9 cellular contexts compared by ENCODE assay signal in the genomic region with DNA sequence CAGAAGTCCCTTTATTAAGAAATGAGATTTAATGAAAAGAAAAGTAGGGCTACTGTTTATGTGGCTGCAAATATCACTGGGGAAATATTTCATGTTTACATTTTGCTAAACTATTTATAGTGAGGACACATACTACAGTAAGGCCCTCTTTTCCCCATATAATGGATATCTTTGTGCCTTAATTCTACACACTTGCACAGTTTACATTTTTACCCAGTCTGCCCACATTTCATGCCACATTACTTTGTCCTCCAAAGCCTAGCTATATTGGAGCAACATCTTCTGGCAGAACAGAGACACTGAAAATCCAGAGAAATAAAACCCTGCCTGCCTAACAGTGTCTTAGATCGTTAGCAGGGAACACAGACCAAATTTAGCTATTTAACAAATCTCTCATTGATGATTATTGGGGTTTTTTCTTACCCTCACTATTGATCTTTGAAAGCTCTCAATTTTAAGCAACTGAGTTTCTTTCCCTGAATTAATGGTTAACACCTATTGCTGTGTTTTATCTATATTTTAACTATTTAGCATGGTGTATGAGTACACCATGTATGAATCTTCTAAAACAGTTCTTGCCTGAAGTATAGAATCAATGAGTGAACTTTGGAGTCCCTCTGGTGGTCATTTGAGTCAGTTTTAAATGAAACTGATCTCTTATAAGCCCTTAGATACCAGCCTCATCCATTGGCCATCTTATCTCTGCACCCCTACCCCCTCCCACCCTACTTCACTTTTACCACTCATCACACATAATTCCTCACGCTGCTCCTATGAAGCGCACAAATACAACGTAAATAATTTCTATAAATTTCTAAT.
A peak's percentile ranks its signal among the peaks of the same experiment; 100 is the strongest.
DNase-seq lines count a peak whose midpoint lies in the region; ATAC-seq and TF ChIP-seq lines count a peak whose summit lies in the region.
"Had no signal": no experiment of that assay in that cellular context is flagged by ENCODE, and none has a peak within 500 bp of the region (broad histone marks: within the 10 kb centered on the region; RNA-seq: fewer than 3 reads in every experiment).

No MANE protein-coding gene starts in this region.

- peaks cover 25% of the 10 kb centered on the region for H3K4me1 Mint-ChIP-seq in progenitor cell of endocrine pancreas (ENCODE audit: low read depth)

- no peak overlapping the region for H3K4me3 ChIP-seq in epithelial cell of esophagus (ENCODE audit: low read length)
- H3K4me3 ChIP-seq: thoracic aorta had no signal

- DNase-seq in NCI-H526 treated with DMSO at 0.1 percent for 48 hours (lab: John Stamatoyannopoulos, UW) (peak; percentile 59), epithelial cell of esophagus (ENCODE audit: low read depth) (peak; percentile 67), progenitor cell of endocrine pancreas (ENCODE audit: low spot score, unreplicated experiment) (no peak), NCI-H226 (no peak), KG1 (lab: John Stamatoyannopoulos, UW) (no peak)

- H3K9me3 Mint-ChIP-seq in progenitor cell of endocrine pancreas (ENCODE audit: low read depth): no peaks in the 10 kb centered on the region

- no peak overlapping the region for H3K27ac Mint-ChIP-seq in progenitor cell of endocrine pancreas

- H3K27me3 Mint-ChIP-seq in progenitor cell of endocrine pancreas: no peaks in the 10 kb centered on the region

- TF ChIP-seq CTCF in 22Rv1 (IDR thresholded peaks at IDR 0.05) (peak; percentile 62), GM12872 (IDR thresholded peaks at IDR 0.05; ENCODE audit: insufficient read depth, low read depth, low read length) (peak; percentile 48; the same call in 2 of the 3 replicates), epithelial cell of esophagus (IDR thresholded peaks at IDR 0.05; ENCODE audit: insufficient read depth, low read depth, low read length, missing control alignments) (peak; percentile 45), progenitor cell of endocrine pancreas (IDR thresholded peaks at IDR 0.05; ENCODE audit: unreplicated experiment) (peak; percentile 75)

- no peak overlapping the region for H3K27ac ChIP-seq in 22Rv1
- H3K27ac ChIP-seq: thoracic aorta had no signal

- peak; percentile 82 for ATAC-seq in HG02885 (IDR thresholded peaks at IDR 0.05; ENCODE audit: poor library complexity, unreplicated experiment)

- no peaks in the 10 kb centered on the region for H3K36me3 Mint-ChIP-seq in progenitor cell of endocrine pancreas (ENCODE audit: insufficient read depth)

- no peak overlapping the region for H3K4me3 Mint-ChIP-seq in progenitor cell of endocrine pancreas (ENCODE audit: low read depth)

Comparison
In these comparisons a context has a peak if more than half of its experiments do, and no peak if none do; other contexts are left out.
1. DNase-seq: peak in NCI-H526 treated with DMSO at 0.1 percent for 48 hours (single experiment) and epithelial cell of esophagus (single experiment); none in progenitor cell of endocrine pancreas (single experiment), NCI-H226 (single experiment) and KG1 (single experiment).
2. Peak in every context shown above with its lines, with median percentiles within 50 percentile points of each other: CTCF ChIP-seq.